ENCODE assay signal across 8 cellular contexts in genomic region chr1:227563319-227564201, GRCh38. TPM values are rescaled to one million over a fixed set of nuclear protein-coding genes. Genes with fewer than 3 reads are reported as not detected.
DNase-seq lines count a peak whose midpoint lies in the region; ATAC-seq and TF ChIP-seq lines count a peak whose summit lies in the region.

Gene ZNF678 (plus strand): TSS chr1:227563556. CDS start chr1:227650992, 87,436 bp downstream.

- H3K36me3 Mint-ChIP-seq in Caco-2 (ENCODE audit: insufficient read depth, unreplicated experiment), result peaks cover 26% of the 10 kb centered on the region
- H3K36me3 Mint-ChIP-seq in endodermal cell (ENCODE audit: low read depth), result peaks cover 29% of the 10 kb centered on the region

- H3K4me2 ChIP-seq in mesendoderm (ENCODE audit: low read length), result peak within 1 kb of the TSS; percentile 42

- H2BK120ac ChIP-seq in mesendoderm (ENCODE audit: low read depth, low read length), result no peak within 1 kb of the TSS

- H3K9me3 Mint-ChIP-seq in Caco-2 (ENCODE audit: unreplicated experiment) (peaks cover 30% of the 10 kb centered on the region), endodermal cell (peaks cover 32% of the 10 kb centered on the region)

- H3K27me3 Mint-ChIP-seq in Caco-2 (ENCODE audit: insufficient read depth, unreplicated experiment), result no peaks in the 10 kb centered on the region
- peaks cover 17% of the 10 kb centered on the region for H3K27me3 Mint-ChIP-seq in endodermal cell (ENCODE audit: insufficient read depth)

- H3K9me3 ChIP-seq in Caco-2, result peaks cover 18% of the 10 kb centered on the region
- peaks cover 14% of the 10 kb centered on the region for H3K9me3 ChIP-seq in endodermal cell (ENCODE audit: control insufficient read depth, low read length)

- H3K4me1 ChIP-seq in Caco-2 (no peaks in the 10 kb centered on the region; the same call in 1 of the 2 replicates), endodermal cell (ENCODE audit: control insufficient read depth, insufficient read depth, low read length) (no peaks in the 10 kb centered on the region), mesendoderm (ENCODE audit: control insufficient read depth, low read depth, low read length) (no peaks in the 10 kb centered on the region)

- H3K27me3 ChIP-seq in Caco-2 (replicated peaks; ENCODE audit: control insufficient read depth, insufficient read depth, low read length), result no peaks in the 10 kb centered on the region
- H3K27me3 ChIP-seq in endodermal cell (ENCODE audit: control insufficient read depth, insufficient read depth, low read length, poor library complexity, severe bottlenecking), result no peaks in the 10 kb centered on the region
- H3K27me3 ChIP-seq in mesendoderm (ENCODE audit: insufficient read depth, low read length, poor library complexity), result no peaks in the 10 kb centered on the region

- H3K36me3 ChIP-seq in Caco-2 (ENCODE audit: control insufficient read depth, insufficient read depth, low read length) (no peaks in the 10 kb centered on the region), endodermal cell (ENCODE audit: control insufficient read depth, insufficient read depth, low read length) (peaks cover 4% of the 10 kb centered on the region), mesendoderm (ENCODE audit: control insufficient read depth, insufficient read depth, low read length) (no peaks in the 10 kb centered on the region)

- BruUV-seq in Caco-2 (replicated peaks; lab: Mats Ljungman, UMichigan), result TSS peak; percentile 91

- no peak within 1 kb of the TSS for H2BK15ac ChIP-seq in mesendoderm (replicated peaks; ENCODE audit: low read depth)

- H2BK5ac ChIP-seq in mesendoderm (ENCODE audit: low read length), result peak within 1 kb of the TSS; percentile 6

- no peak within 1 kb of the TSS for H2AK5ac ChIP-seq in mesendoderm (ENCODE audit: low read length)

- peak within 1 kb of the TSS; percentile 99 for H3K4me3 Mint-ChIP-seq in Caco-2 (ENCODE audit: unreplicated experiment)
- H3K4me3 Mint-ChIP-seq in endodermal cell, result peak within 1 kb of the TSS; percentile 90

- H3K9ac ChIP-seq in endodermal cell (ENCODE audit: extremely low read depth, low read length, poor library complexity, severe bottlenecking) (peak within 1 kb of the TSS; percentile 98), mesendoderm (ENCODE audit: low read length) (peak within 1 kb of the TSS; percentile 89)

- intact Hi-C loops in Caco-2 (cut with micrococcal nuclease; ENCODE audit: unreplicated experiment), result no loop called here

- POLR2A ChIA-PET in Caco-2 (lab: Charles Lee), result no interaction called here

- H3K4me1 Mint-ChIP-seq in Caco-2 (ENCODE audit: low read depth, unreplicated experiment), result peaks cover 7% of the 10 kb centered on the region
- peaks cover 6% of the 10 kb centered on the region for H3K4me1 Mint-ChIP-seq in endodermal cell

- DNase-seq in Caco-2 (peak; percentile 95 to 97), HUDEP-2 (lab: John Stamatoyannopoulos, UW; ENCODE audit: unreplicated experiment in 76 of 76) (peak in 75 of 76 experiments; percentile 27 to 91 (median 83)), NOMO-1 treated with dmso at 0.1 percent for 144 hours (lab: John Stamatoyannopoulos, UW; ENCODE audit: unreplicated experiment) (peak; percentile 79), endodermal cell (peak; percentile 97), mesendoderm (peak; percentile 98)
- peak; percentile 75 for DNase-seq in activated CD8-positive, alpha-beta memory T cell treated with anti-CD3 and anti-CD28 coated beads, Interleukin-2, amount 50 U/mL, for 1 hour (ENCODE audit: extremely low read depth)
- DNase-seq in stimulated activated CD8-positive, alpha-beta memory T cell treated with anti-CD3 and anti-CD28 coated beads, Interleukin-12 subunit alpha, Interleukin-12 subunit beta, amount 100 ng/mL, for 4 hours (ENCODE audit: low read depth), result peak; percentile 73

- H3K23ac ChIP-seq in mesendoderm (ENCODE audit: low read length), result no peak within 1 kb of the TSS

- H3K18ac ChIP-seq in mesendoderm (ENCODE audit: low read length), result peak within 1 kb of the TSS; percentile 86

- peaks cover 20% of the 10 kb centered on the region for H3K79me2 ChIP-seq in mesendoderm (ENCODE audit: control insufficient read depth, insufficient read depth, low read length)

- TF ChIP-seq CTCF in Caco-2 (IDR thresholded peaks at IDR 0.05; ENCODE audit: insufficient read depth in 1 of 2, low read depth in 1 of 2, low read length in 1 of 2, severe bottlenecking in 1 of 2, unreplicated experiment in 1 of 2) (no peak), endodermal cell (conservative IDR thresholded peaks at IDR 0.05) (no peak)

- peak within 1 kb of the TSS; percentile 95 for H4K8ac ChIP-seq in mesendoderm (ENCODE audit: low read depth, low read length)

- H4K5ac ChIP-seq in mesendoderm (ENCODE audit: low read length), result peak within 1 kb of the TSS; percentile 91

- WGBS in endodermal cell (ENCODE audit: insufficient coverage in 1 of 2, insufficient read length in 1 of 2), 2 experiments, result 0 to 2% methylated on average over 14 to 39 of the region's 39 CpGs
- WGBS in mesendoderm (ENCODE audit: extremely low coverage, insufficient coverage, low lambda C conversion rate), result no CpG with 5 or more reads among the region's 39 CpGs

- peak; percentile 97 for ATAC-seq in GM21390 (IDR thresholded peaks at IDR 0.05; ENCODE audit: unreplicated experiment)

- CTCF ChIA-PET in Caco-2 (lab: Charles Lee), result no interaction called here

- H3K27ac Mint-ChIP-seq in Caco-2 (ENCODE audit: unreplicated experiment) (peak within 1 kb of the TSS; percentile 99), endodermal cell (peak within 1 kb of the TSS; percentile 100)

- H3K4ac ChIP-seq in mesendoderm (ENCODE audit: low read depth, low read length), result peak within 1 kb of the TSS; percentile 63

- H3K4me3 ChIP-seq in Caco-2 (ENCODE audit: low read depth, low read length) (peak within 1 kb of the TSS; percentile 81), endodermal cell (ENCODE audit: low read length) (peak within 1 kb of the TSS; percentile 93), mesendoderm (ENCODE audit: low read length) (peak within 1 kb of the TSS; percentile 79)

- peak within 1 kb of the TSS; percentile 93 for H3K56ac ChIP-seq in mesendoderm (ENCODE audit: low read length)

- H3K27ac ChIP-seq in endodermal cell (ENCODE audit: low read depth, low read length), result peak within 1 kb of the TSS; percentile 98
- H3K27ac ChIP-seq in mesendoderm (ENCODE audit: low read depth, low read length), result peak within 1 kb of the TSS; percentile 84

- peaks cover 13% of the 10 kb centered on the region for H3K79me1 ChIP-seq in mesendoderm (ENCODE audit: low read length)

RNA-seq across cellular contexts. Expression of gene ZNF678, which starts in this region (rescaled TPM):
- total RNA-seq in Caco-2 (2022) (10.5 and 10.7 TPM in 2 replicates), endodermal cell (10 to 100 TPM; 23.1 to 24.3 TPM)
- polyA plus RNA-seq in endodermal cell (2013, experiment 1 of 2), result 20.5 TPM
- 16.8 TPM for polyA plus RNA-seq in endodermal cell (2013, experiment 2 of 2)
- polyA plus RNA-seq in mesendoderm (2013, experiment 1 of 2), result 17.2 TPM
- 16.6 TPM for polyA plus RNA-seq in mesendoderm (2013, experiment 2 of 2)

Comparison
In these comparisons a context has a peak if more than half of its experiments do, and no peak if none do; other contexts are left out.
1. Peak in every context shown above with its lines: DNase-seq, ATAC-seq, H3K4me3 ChIP-seq and H3K27ac ChIP-seq.